In genomic region chr7:140295224-140295623, GRCh38 we compare ENCODE assay signal across 9 cellular contexts.
"Had no signal": no experiment of that assay in that cellular context is flagged by ENCODE, and none has a peak within 500 bp of the region (broad histone marks: within the 10 kb centered on the region; RNA-seq: fewer than 3 reads in every experiment).

No MANE protein-coding gene starts in this region.

- H3K27ac Mint-ChIP-seq: H9, HFFc6 had no signal

- H2AFZ ChIP-seq: GM23248 had no signal

- H3K4me3 ChIP-seq: GM23248 had no signal

- H3K4me3 Mint-ChIP-seq: H9, HFFc6 had no signal

- DNase-seq: GM23248, GOT3, H9, HCEC 1CT, HFFc6, IMR-90, KBM-7 had no signal

- H3K9ac ChIP-seq: GM23248 had no signal

- H3K27ac ChIP-seq: GM23248 had no signal

- H3K4me1 Mint-ChIP-seq: H9 had no signal

- FAIRE-seq: H54, HTR-8/SVneo had no signal
